ENCODE assay signal across 8 cellular contexts in genomic region chr5:112975721-112976431, GRCh38. TPM values are rescaled to one million over a fixed set of nuclear protein-coding genes. Genes with fewer than 3 reads are reported as not detected.
A peak's percentile ranks its signal among the peaks of the same experiment; 100 is the strongest.
DNase-seq lines count a peak whose midpoint lies in the region; ATAC-seq and TF ChIP-seq lines count a peak whose summit lies in the region.

No MANE protein-coding gene starts in this region.

- no peaks in the 10 kb centered on the region for H3K9me3 ChIP-seq in CD4-positive, alpha-beta T cell (ENCODE audit: control insufficient read depth, low read length)
- no peaks in the 10 kb centered on the region for H3K9me3 ChIP-seq in Karpas-422 (ENCODE audit: low read length)

- H3K27me3 Mint-ChIP-seq in CD4-positive, alpha-beta T cell = no peaks in the 10 kb centered on the region
- H3K27me3 Mint-ChIP-seq in central memory CD8-positive, alpha-beta T cell = no peaks in the 10 kb centered on the region
- H3K27me3 Mint-ChIP-seq in naive thymus-derived CD8-positive, alpha-beta T cell = no peaks in the 10 kb centered on the region

- peaks cover 50% of the 10 kb centered on the region for H3K4me1 Mint-ChIP-seq in CD4-positive, alpha-beta T cell (ENCODE audit: low read depth)
- H3K4me1 Mint-ChIP-seq in central memory CD8-positive, alpha-beta T cell = peaks cover 37% of the 10 kb centered on the region
- H3K4me1 Mint-ChIP-seq in naive thymus-derived CD8-positive, alpha-beta T cell = peaks cover 13 to 49% (median 41%) of the 10 kb centered on the region in 4 donors

- CTCF ChIA-PET in CD4-positive, alpha-beta T cell (lab: Charles Lee) = interaction anchor here (0.6 to 2.4 kb wide), 5 partner anchors 12 to 636 kb away, joined by 3 to 10 read pairs (median 4); no protein-coding TSS in a partner anchor

- peak overlapping the region; percentile 96 for H3K4me3 ChIP-seq in Karpas-422 (ENCODE audit: low read length)

- peak overlapping the region; percentile 96 for H3K27ac Mint-ChIP-seq in CD4-positive, alpha-beta T cell
- H3K27ac Mint-ChIP-seq in central memory CD8-positive, alpha-beta T cell (ENCODE audit: low read depth) = peak overlapping the region; percentile 97
- peak overlapping the region; percentile 90 to 98 (median 97) for H3K27ac Mint-ChIP-seq in naive thymus-derived CD8-positive, alpha-beta T cell

- in situ Hi-C loops in G401 (cut with HindIII; ENCODE audit: low sequenced_read_pairs) = no loop called here

- H3K36me3 Mint-ChIP-seq in CD4-positive, alpha-beta T cell (ENCODE audit: low read depth) = peaks cover 28% of the 10 kb centered on the region
- H3K36me3 Mint-ChIP-seq in central memory CD8-positive, alpha-beta T cell (ENCODE audit: insufficient read depth) = peaks cover 17% of the 10 kb centered on the region
- H3K36me3 Mint-ChIP-seq in naive thymus-derived CD8-positive, alpha-beta T cell = peaks cover 0 to 5% (median 0%) of the 10 kb centered on the region in 3 donors

- intact Hi-C loops in CD4-positive, alpha-beta T cell (cut with DNase I, micrococcal nuclease) = loop anchor here (2.0 to 5.0 kb wide), 6 partner anchors 47 to 536 kb away; partner anchors contain the start of genes REEP5 (in 2 of the 2), YTHDC2 (in 2 of the 2) and SRP19 (in 1 of the 2)

- H3K4me2 ChIP-seq in Karpas-422 (ENCODE audit: low read depth, low read length, poor library complexity, severe bottlenecking) = peak overlapping the region; percentile 91

- H4K20me1 ChIP-seq in Karpas-422 (ENCODE audit: insufficient read depth, low read depth, low read length) = peaks cover 5% of the 10 kb centered on the region; the same call in 1 of the 2 replicates

- peaks cover 43% of the 10 kb centered on the region for H3K79me2 ChIP-seq in Karpas-422 (ENCODE audit: low read length)

- H3K9me2 ChIP-seq in Karpas-422 (replicated peaks; ENCODE audit: insufficient read depth, low read length) = no peaks in the 10 kb centered on the region

- no peaks in the 10 kb centered on the region for H3K27me3 ChIP-seq in CD4-positive, alpha-beta T cell (ENCODE audit: control insufficient read depth, insufficient read depth, low read length)
- no peaks in the 10 kb centered on the region for H3K27me3 ChIP-seq in Karpas-422 (ENCODE audit: low read length)

- peak overlapping the region; percentile 18 for H3K27ac ChIP-seq in CD4-positive, alpha-beta T cell (ENCODE audit: low read depth, low read length)
- H3K27ac ChIP-seq in Karpas-422 (ENCODE audit: low read length) = peak overlapping the region; percentile 63

- ATAC-seq in CD4-positive, alpha-beta T cell (ENCODE audit: poor library complexity) = peak; percentile 37
- ATAC-seq in GM21390 (IDR thresholded peaks at IDR 0.05; ENCODE audit: unreplicated experiment) = peak; percentile 11
- peak; percentile 17 for ATAC-seq in central memory CD8-positive, alpha-beta T cell (replicated peaks; ENCODE audit: extremely low read depth, poor library complexity, severe bottlenecking)
- ATAC-seq in naive thymus-derived CD8-positive, alpha-beta T cell = peak; percentile 36 to 43

- DNase-seq in CD4-positive, alpha-beta T cell = no peak
- DNase-seq in Karpas-422 (peak; percentile 67), G401 (ENCODE audit: low spot score) (no peak), KG1 (lab: John Stamatoyannopoulos, UW) (no peak), NCI-H1417 (lab: John Stamatoyannopoulos, UW) (no peak)
- no peak for DNase-seq in central memory CD8-positive, alpha-beta T cell (ENCODE audit: low spot score in 2 of 2)
- DNase-seq in naive thymus-derived CD8-positive, alpha-beta T cell = no peak

- POLR2A ChIA-PET in CD4-positive, alpha-beta T cell (lab: Charles Lee) = interaction anchor here (0.5 to 3.1 kb wide), 35 partner anchors 8 to 1749 kb away, joined by 3 to 74 read pairs (median 5); partner anchors contain the start of genes REEP5, SRP19 and YTHDC2
- POLR2A ChIA-PET in naive thymus-derived CD8-positive, alpha-beta T cell (lab: Charles Lee) = interaction anchor here (0.6 to 2.8 kb wide), 17 partner anchors 8 to 538 kb away, joined by 3 to 44 read pairs (median 6); partner anchors contain the start of genes REEP5, SRP19 and YTHDC2

- peak overlapping the region; percentile 47; the same call in 1 of the 2 replicates for H2AFZ ChIP-seq in Karpas-422 (ENCODE audit: low read length)

- peaks cover 10% of the 10 kb centered on the region for H3K36me3 ChIP-seq in Karpas-422 (ENCODE audit: insufficient read depth, low read length)

- no peak for TF ChIP-seq CTCF in CD4-positive, alpha-beta T cell (IDR thresholded peaks at IDR 0.05)

- H3K9me3 Mint-ChIP-seq in CD4-positive, alpha-beta T cell = no peaks in the 10 kb centered on the region
- no peaks in the 10 kb centered on the region for H3K9me3 Mint-ChIP-seq in central memory CD8-positive, alpha-beta T cell
- no peaks in the 10 kb centered on the region for H3K9me3 Mint-ChIP-seq in naive thymus-derived CD8-positive, alpha-beta T cell

- peak overlapping the region; percentile 100 for H3K4me3 Mint-ChIP-seq in CD4-positive, alpha-beta T cell
- peak overlapping the region; percentile 97 for H3K4me3 Mint-ChIP-seq in central memory CD8-positive, alpha-beta T cell
- peak overlapping the region; percentile 96 to 100 (median 100) for H3K4me3 Mint-ChIP-seq in naive thymus-derived CD8-positive, alpha-beta T cell

- peak overlapping the region; percentile 77 for H3K9ac ChIP-seq in Karpas-422 (ENCODE audit: low read length)

- peaks cover 45% of the 10 kb centered on the region for H3K4me1 ChIP-seq in Karpas-422 (ENCODE audit: low read length)

RNA-seq across cellular contexts. Expression of gene DCP2, which starts 0.7 kb away (rescaled TPM):
- total RNA-seq in CD4-positive, alpha-beta T cell = 10 to 100 TPM; 86.3 to 87.1 TPM
- 74.2 and 128 TPM in 2 replicates for total RNA-seq in Karpas-422 (2014; rRNA removed; shearing (Covaris generic); ENCODE audit: low replicate concordance)
- 10 to 100 TPM; 65.1 to 67.9 TPM for total RNA-seq in naive thymus-derived CD8-positive, alpha-beta T cell
- polyA plus RNA-seq in naive thymus-derived CD8-positive, alpha-beta T cell = 10 to 100 TPM; 48.3 to 53.0 (median 50.7) TPM
- 19.1 and 27.7 TPM in 2 replicates for total RNA-seq in G401 (2014; rRNA removed; shearing (Covaris generic))

RNA-seq across cellular contexts. Expression of gene REEP5, which starts 53.8 kb away (rescaled TPM):
- 10 to 100 TPM; 25.3 to 26.6 TPM for total RNA-seq in CD4-positive, alpha-beta T cell
- total RNA-seq in Karpas-422 (2014; rRNA removed; shearing (Covaris generic); ENCODE audit: low replicate concordance) = 127 and 197 TPM in 2 replicates
- 10 to 100 TPM; 33.1 to 35.4 TPM for total RNA-seq in naive thymus-derived CD8-positive, alpha-beta T cell
- polyA plus RNA-seq in naive thymus-derived CD8-positive, alpha-beta T cell = 10 to 100 TPM; 35.5 to 59.2 (median 39.3) TPM
- total RNA-seq in G401 (2014; rRNA removed; shearing (Covaris generic)) = 17.5 and 18.7 TPM in 2 replicates
